ENCODE assay signal across 8 cellular contexts in genomic region chr7:120337308-120337907, GRCh38.
A peak's percentile ranks its signal among the peaks of the same experiment; 100 is the strongest.
DNase-seq lines count a peak whose midpoint lies in the region; ATAC-seq and TF ChIP-seq lines count a peak whose summit lies in the region.

No MANE protein-coding gene starts in this region.

- intact Hi-C loops in mammary epithelial cell (cut with micrococcal nuclease): loop anchor here (10.0 kb wide), 1 partner anchor 217 kb away; no protein-coding TSS in a partner anchor

- H3K4me3 ChIP-seq in mammary epithelial cell (replicated peaks in 1 of 3; ENCODE audit: insufficient read depth in 1 of 3, low read depth in 2 of 3, low read length in 3 of 3): no peak overlapping the region

- H3K27ac Mint-ChIP-seq in type B pancreatic cell: no peak overlapping the region

- TF ChIP-seq CTCF in mammary epithelial cell (conservative IDR thresholded peaks at IDR 0.05 in 1 of 2, IDR thresholded peaks at IDR 0.05 in 1 of 2; ENCODE audit: extremely low read depth in 1 of 2, insufficient read depth in 1 of 2, low read depth in 1 of 2, low read length in 2 of 2) (peak; percentile 67 to 73), type B pancreatic cell (conservative IDR thresholded peaks at IDR 0.05) (peak; percentile 80)

- no peak overlapping the region for H2AFZ ChIP-seq in mammary epithelial cell (ENCODE audit: low read depth, low read length)

- DNase-seq in DMS53 treated with DMSO at 0.1 percent for 48 hours (lab: John Stamatoyannopoulos, UW; ENCODE audit: unreplicated experiment) (peak; percentile 38), KBM-7 (peak; percentile 9), mammary epithelial cell (peak; percentile 0), type B pancreatic cell (ENCODE audit: extremely low spot score, unreplicated experiment) (no peak)
- DNase-seq in NK-92 treated with Interleukin-12 subunit alpha and Interleukin-12 subunit beta, amount 100 ng/mL, for 24 hours (lab: John Stamatoyannopoulos, UW): no peak
- no peak for DNase-seq in effector CD8-positive, alpha-beta T cell (lab: John Stamatoyannopoulos, UW)

- H3K79me2 ChIP-seq in mammary epithelial cell (ENCODE audit: insufficient read depth, low read length): no peaks in the 10 kb centered on the region

- H3K9me3 ChIP-seq in mammary epithelial cell (replicated peaks; ENCODE audit: insufficient read depth, low read length): no peaks in the 10 kb centered on the region

- BruUV-seq in mammary epithelial cell (replicated peaks; lab: Mats Ljungman, UMichigan): no TSS peak

- CTCF ChIA-PET in mammary epithelial cell (lab: Charles Lee; ENCODE audit: low non-redundant PET): no interaction called here

- no peaks in the 10 kb centered on the region for H3K27me3 ChIP-seq in mammary epithelial cell (ENCODE audit: insufficient read depth, low read length)

- peak; percentile 74 for ATAC-seq in GM21367 (IDR thresholded peaks at IDR 0.05; ENCODE audit: unreplicated experiment)
- no peak for ATAC-seq in HG03097 (IDR thresholded peaks at IDR 0.05; ENCODE audit: low FRiP score, unreplicated experiment)

- no peaks in the 10 kb centered on the region for H3K36me3 ChIP-seq in mammary epithelial cell (ENCODE audit: insufficient read depth, low read length)

- no peaks in the 10 kb centered on the region for H4K20me1 ChIP-seq in mammary epithelial cell (ENCODE audit: insufficient read depth, low read length)

- dilution Hi-C loops in mammary epithelial cell (cut with HindIII; ENCODE audit: low sequenced_read_pairs): no loop called here

- 8% methylated on average over 1 of the region's 1 CpG for WGBS in mammary epithelial cell (ENCODE audit: low coverage, missing lambda C conversion rate)

- no peaks in the 10 kb centered on the region for H3K4me1 ChIP-seq in mammary epithelial cell (ENCODE audit: insufficient read depth, low read length)

- H3K9me3 Mint-ChIP-seq in type B pancreatic cell: no peaks in the 10 kb centered on the region

- no peak overlapping the region for H3K27ac ChIP-seq in mammary epithelial cell (ENCODE audit: insufficient read depth, low read depth, low read length)

- no peak overlapping the region for H3K9ac ChIP-seq in mammary epithelial cell (ENCODE audit: insufficient read depth, low read length)

- no peak overlapping the region for H3K4me3 Mint-ChIP-seq in type B pancreatic cell

- in situ Hi-C loops in KBM-7 (cut with MboI; ENCODE audit: low pct_unique_long_range_greater_than_20kb, low sequenced_read_pairs): no loop called here
- in situ Hi-C loops in mammary epithelial cell (cut with MboI; ENCODE audit: low sequenced_read_pairs in 2 of 2): no loop called here

- H3K27me3 Mint-ChIP-seq in type B pancreatic cell: no peaks in the 10 kb centered on the region

- H3K36me3 Mint-ChIP-seq in type B pancreatic cell: no peaks in the 10 kb centered on the region

- H3K4me1 Mint-ChIP-seq in type B pancreatic cell (ENCODE audit: unreplicated experiment): no peaks in the 10 kb centered on the region

- no peak overlapping the region for H3K4me2 ChIP-seq in mammary epithelial cell (ENCODE audit: insufficient read depth, low read depth, low read length)

Comparison
In these comparisons a context has a peak if more than half of its experiments do, and no peak if none do; other contexts are left out.
1. DNase-seq: peak in DMS53 treated with DMSO at 0.1 percent for 48 hours (single experiment), KBM-7 (single experiment) and mammary epithelial cell (single experiment); none in type B pancreatic cell (single experiment), NK-92 treated with Interleukin-12 subunit alpha and Interleukin-12 subunit beta, amount 100 ng/mL, for 24 hours (single experiment) and effector CD8-positive, alpha-beta T cell (single experiment).